19 cellular contexts compared by ENCODE assay signal in the genomic region with DNA sequence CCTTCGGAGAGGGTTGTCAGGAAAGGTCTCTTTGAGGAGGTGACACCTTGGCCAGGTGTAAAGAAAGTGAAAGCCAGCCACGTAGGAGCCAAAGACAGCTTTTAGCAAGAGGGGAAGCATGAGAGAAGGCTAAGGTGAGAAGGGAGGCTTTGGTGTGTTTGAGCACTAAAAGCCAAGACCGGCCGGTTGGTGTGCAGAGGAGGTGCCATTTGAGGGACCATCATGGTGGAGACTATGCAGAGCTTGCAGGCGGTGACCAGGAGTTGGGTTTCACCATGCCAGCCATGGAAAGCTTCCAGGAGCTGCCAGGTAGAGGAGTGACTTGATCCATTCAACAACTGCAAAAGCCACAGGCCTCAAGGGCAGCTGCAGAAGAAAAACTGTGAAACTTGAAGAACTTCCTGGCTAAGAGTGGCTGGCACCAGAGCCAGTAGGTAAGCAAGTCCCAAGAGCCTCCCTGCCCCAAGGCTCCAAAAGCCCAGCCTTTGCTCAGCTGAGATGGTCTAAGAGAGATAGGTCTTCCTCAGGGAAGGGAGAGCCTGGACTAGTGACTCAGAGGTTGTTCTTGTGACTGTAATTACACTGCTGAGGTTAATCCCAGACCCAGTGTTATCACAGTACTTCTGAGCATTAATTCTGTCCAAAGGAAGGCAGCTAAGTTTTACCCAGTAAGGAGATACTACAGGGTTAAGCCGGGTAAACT.
"Had no signal": no experiment of that assay in that cellular context is flagged by ENCODE, and none has a peak within 500 bp of the region (broad histone marks: within the 10 kb centered on the region; RNA-seq: fewer than 3 reads in every experiment).

No MANE protein-coding gene starts in this region.

- H3K36me3 ChIP-seq: esophagus squamous epithelium, neutrophil, stomach had no signal

- H3K27ac Mint-ChIP-seq: immature natural killer cell; naive thymus-derived CD8-positive, alpha-beta T cell had no signal

- H3K27me3 Mint-ChIP-seq: naive thymus-derived CD8-positive, alpha-beta T cell had no signal

- H3K4me3 Mint-ChIP-seq: immature natural killer cell; naive thymus-derived CD8-positive, alpha-beta T cell had no signal

- H3K4me1 Mint-ChIP-seq: immature natural killer cell had no signal

- H3K4me3 ChIP-seq: coronary artery, dorsolateral prefrontal cortex, esophagus squamous epithelium, lung, stomach had no signal

- H3K9me3 ChIP-seq: neutrophil had no signal

- H3K27me3 ChIP-seq: dorsolateral prefrontal cortex, esophagus squamous epithelium, neutrophil, stomach had no signal

- DNase-seq: dorsolateral prefrontal cortex; effector CD8-positive, alpha-beta T cell; esophagus squamous epithelium; foreskin fibroblast; immature natural killer cell; left colon; left ventricle myocardium superior; posterior cingulate gyrus; stimulated activated CD4-positive, alpha-beta T cell treated with anti-CD3 and anti-CD28 coated beads, Interleukin-2, amount 100 ng/mL, for 24 hours; stimulated activated CD4-positive, alpha-beta T cell treated with anti-CD3 and anti-CD28 coated beads, Interleukin-4, amount 100 ng/mL, for 4 hours; stimulated activated naive CD4-positive, alpha-beta T cell; stomach; substantia nigra; trophoblast cell had no signal

- H3K4me1 ChIP-seq: stomach had no signal

- H3K27ac ChIP-seq: coronary artery, dorsolateral prefrontal cortex, neutrophil, stomach had no signal

- ATAC-seq: left colon; left ventricle myocardium superior; naive thymus-derived CD8-positive, alpha-beta T cell; sciatic nerve had no signal
